ENCODE assay signal across 8 cellular contexts in the genomic region with DNA sequence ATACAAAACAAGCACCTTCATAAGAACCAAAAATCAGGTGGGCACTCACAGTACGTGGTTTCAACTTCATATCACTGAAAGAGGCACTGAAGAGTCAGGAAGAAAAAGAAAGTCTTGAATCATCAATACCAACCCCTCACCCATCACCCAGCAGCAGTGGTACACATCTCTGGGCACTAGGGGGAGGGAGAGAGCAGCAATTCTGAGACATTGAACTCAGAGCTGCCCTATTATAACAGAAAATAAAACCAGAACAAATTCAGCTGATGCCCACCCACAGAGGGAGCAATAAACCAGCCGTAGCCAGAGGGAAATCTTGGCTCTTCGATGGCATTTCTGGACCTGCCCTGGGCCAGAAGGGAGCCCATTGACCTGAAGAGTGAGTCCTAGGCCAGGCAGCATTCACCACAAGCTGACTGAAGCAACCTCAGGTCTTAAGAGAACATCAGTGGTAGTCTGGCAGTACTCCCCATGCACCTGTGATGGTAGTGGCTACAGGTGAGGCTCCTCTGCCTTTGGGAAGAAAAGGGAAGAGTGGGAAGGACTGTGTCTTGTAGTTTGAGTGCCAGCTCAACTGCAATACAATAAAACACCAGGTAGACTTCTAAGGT. TPM values are rescaled to one million over a fixed set of nuclear protein-coding genes. Genes with fewer than 3 reads are reported as not detected.
DNase-seq lines count a peak whose midpoint lies in the region; ATAC-seq, FAIRE-seq and TF ChIP-seq lines count a peak whose summit lies in the region.

No MANE protein-coding gene starts in this region.

- H3K79me1 ChIP-seq in IMR-90 (ENCODE audit: low read depth in 1 of 2, low read length in 2 of 2), result no peaks in the 10 kb centered on the region

- H3K27ac ChIP-seq in heart left ventricle, result no peak overlapping the region
- H3K27ac ChIP-seq in right cardiac atrium (ENCODE audit: low read length), result no peak overlapping the region
- H3K27ac ChIP-seq in IMR-90 (ENCODE audit: insufficient read depth, low read length), result no peak overlapping the region
- H3K27ac ChIP-seq in esophagus squamous epithelium, result no peak overlapping the region
- no peak overlapping the region for H3K27ac ChIP-seq in smooth muscle cell (ENCODE audit: low read depth)

- peak; percentile 91 for FAIRE-seq in H54 (lab: Jason Lieb, UNC)

- H3K56ac ChIP-seq in IMR-90 (ENCODE audit: extremely low read depth, insufficient read depth, low read length), result no peak overlapping the region

- H3K9me3 Mint-ChIP-seq in T-helper 2 cell treated with Interferon-gamma antibody and Interleukin-4, amounts not matched to agents 5 μg/mL and 100 μg/mL, for 36 hours, result no peaks in the 10 kb centered on the region

- DNase-seq in heart left ventricle (no peak), right cardiac atrium (no peak), H54 (ENCODE audit: insufficient read length, low spot score) (peak; percentile 35), IMR-90 (peak; percentile 47), esophagus squamous epithelium (lab: John Stamatoyannopoulos, UW) (no peak), smooth muscle cell (lab: John Stamatoyannopoulos, UW; ENCODE audit: unreplicated experiment) (no peak), activated gamma-delta T cell (lab: John Stamatoyannopoulos, UW) (no peak)
- DNase-seq in T-helper 2 cell treated with Interferon-gamma antibody and Interleukin-4, amounts not matched to agents 5 μg/mL and 100 μg/mL, for 36 hours (ENCODE audit: low spot score), result peak; percentile 26

- in situ Hi-C loops in IMR-90 (cut with MboI; ENCODE audit: low sequenced_read_pairs), result no loop called here

- H4K20me1 ChIP-seq in IMR-90 (ENCODE audit: insufficient read depth, low read length) (no peaks in the 10 kb centered on the region), smooth muscle cell (ENCODE audit: low read depth) (no peaks in the 10 kb centered on the region)

- H3K4ac ChIP-seq in IMR-90 (ENCODE audit: low read depth, low read length), result no peak overlapping the region

- dilution Hi-C loops in IMR-90 (cut with HindIII; ENCODE audit: low sequenced_read_pairs, unreplicated experiment), result no loop called here

- peak overlapping the region; percentile 28; the same call in 1 of the 2 replicates for H4K91ac ChIP-seq in IMR-90 (ENCODE audit: insufficient read depth, low read depth, low read length)

- peak in 9 of 12 donors; percentile 7 to 46 (median 31) for TF ChIP-seq CTCF in heart left ventricle (IDR thresholded peaks at IDR 0.05)
- TF ChIP-seq CTCF in IMR-90 (conservative IDR thresholded peaks at IDR 0.05; ENCODE audit: low read depth, low read length), result peak; percentile 84
- TF ChIP-seq CTCF in esophagus squamous epithelium (IDR thresholded peaks at IDR 0.05), result peak in 5 of 6 experiments; percentile 19 to 56 (median 33)
- TF ChIP-seq CTCF in smooth muscle cell (IDR thresholded peaks at IDR 0.05; ENCODE audit: borderline replicate concordance, insufficient read depth, poor library complexity, severe bottlenecking), result peak; percentile 15

- no peak overlapping the region for H3K14ac ChIP-seq in IMR-90 (replicated peaks; ENCODE audit: low read depth, low read length)

- peaks cover 2% of the 10 kb centered on the region for H3K4me1 Mint-ChIP-seq in T-helper 2 cell treated with Interferon-gamma antibody and Interleukin-4, amounts not matched to agents 5 μg/mL and 100 μg/mL, for 36 hours (ENCODE audit: low read depth)

- H3K9ac ChIP-seq in IMR-90 (ENCODE audit: low read depth, low read length), result no peak overlapping the region
- H3K9ac ChIP-seq in smooth muscle cell (ENCODE audit: low read depth), result no peak overlapping the region

- H2BK20ac ChIP-seq in IMR-90 (ENCODE audit: low read depth, low read length), result no peak overlapping the region

- H3K4me1 ChIP-seq in heart left ventricle (no peaks in the 10 kb centered on the region), right cardiac atrium (ENCODE audit: control insufficient read depth, insufficient read depth, low read length) (no peaks in the 10 kb centered on the region), IMR-90 (ENCODE audit: control insufficient read depth, insufficient read depth, low read length) (no peaks in the 10 kb centered on the region), esophagus squamous epithelium (no peaks in the 10 kb centered on the region), smooth muscle cell (ENCODE audit: low read depth) (no peaks in the 10 kb centered on the region)

- no peak overlapping the region for H2AK5ac ChIP-seq in IMR-90 (ENCODE audit: low read depth, low read length)

- H3K27me3 Mint-ChIP-seq in T-helper 2 cell treated with Interferon-gamma antibody and Interleukin-4, amounts not matched to agents 5 μg/mL and 100 μg/mL, for 36 hours (ENCODE audit: low read depth), result peaks cover 18% of the 10 kb centered on the region

- H2AFZ ChIP-seq in IMR-90 (replicated peaks; ENCODE audit: low read length, poor library complexity), result peak overlapping the region; percentile 77
- H2AFZ ChIP-seq in smooth muscle cell (ENCODE audit: low read depth), result no peak overlapping the region

- H4K8ac ChIP-seq in IMR-90 (ENCODE audit: low read depth in 2 of 2, low read length in 2 of 2), result no peak overlapping the region

- no peak overlapping the region for H2BK15ac ChIP-seq in IMR-90 (ENCODE audit: low read depth, low read length)

- H3F3A ChIP-seq in smooth muscle cell (ENCODE audit: low read depth), result no peaks in the 10 kb centered on the region

- CTCF ChIA-PET in IMR-90 (lab: Yijun Ruan, JAX), result interaction anchor here (0.6 to 2.3 kb wide), 19 partner anchors 9 to 1301 kb away, joined by 3 to 13 read pairs (median 4); a partner anchor contains a TSS

- H3K36me3 ChIP-seq in heart left ventricle (no peaks in the 10 kb centered on the region), IMR-90 (ENCODE audit: control insufficient read depth, insufficient read depth, low read length) (no peaks in the 10 kb centered on the region), esophagus squamous epithelium (no peaks in the 10 kb centered on the region), smooth muscle cell (ENCODE audit: low read depth) (no peaks in the 10 kb centered on the region)

- H3K18ac ChIP-seq in IMR-90 (ENCODE audit: low read depth, low read length), result no peak overlapping the region

- 28 to 33% (median 32%) methylated on average over 1 to 3 of the region's 3 CpGs for WGBS in heart left ventricle, 4 donors
- WGBS in right cardiac atrium, result 36% methylated on average over 3 of the region's 3 CpGs
- WGBS in IMR-90 (ENCODE audit: extremely low coverage in 2 of 2, insufficient read length in 1 of 2), 2 experiments, result no CpG with 5 or more reads among the region's 3 CpGs
- WGBS in esophagus squamous epithelium, 2 donors, result 52 to 66% methylated on average over 3 of the region's 3 CpGs
- 27% methylated on average over 3 of the region's 3 CpGs for WGBS in smooth muscle cell (ENCODE audit: low lambda C conversion rate)

- peak overlapping the region; percentile 59 for H3K4me2 ChIP-seq in IMR-90 (ENCODE audit: low read depth, low read length)
- H3K4me2 ChIP-seq in smooth muscle cell, result no peak overlapping the region

- H3K27me3 ChIP-seq in heart left ventricle (no peaks in the 10 kb centered on the region), right cardiac atrium (ENCODE audit: control insufficient read depth, insufficient read depth) (no peaks in the 10 kb centered on the region), IMR-90 (ENCODE audit: control insufficient read depth, insufficient read depth, low read length) (no peaks in the 10 kb centered on the region), esophagus squamous epithelium (no peaks in the 10 kb centered on the region), smooth muscle cell (ENCODE audit: low read depth) (no peaks in the 10 kb centered on the region)

- H3K23ac ChIP-seq in IMR-90 (ENCODE audit: low read depth, low read length), result no peak overlapping the region

- no peak overlapping the region for H2BK120ac ChIP-seq in IMR-90 (ENCODE audit: low read depth, low read length)

- no peaks in the 10 kb centered on the region for H3K79me2 ChIP-seq in smooth muscle cell (ENCODE audit: low read depth)

- no peak overlapping the region for H4K5ac ChIP-seq in IMR-90 (ENCODE audit: low read depth, low read length)

- no TSS peak for BruUV-seq in IMR-90 (replicated peaks; lab: Mats Ljungman, UMichigan)

- no peak overlapping the region for H3K4me3 Mint-ChIP-seq in T-helper 2 cell treated with Interferon-gamma antibody and Interleukin-4, amounts not matched to agents 5 μg/mL and 100 μg/mL, for 36 hours

- H2BK5ac ChIP-seq in IMR-90 (ENCODE audit: low read depth, low read length, poor library complexity, severe bottlenecking), result no peak overlapping the region

- no peaks in the 10 kb centered on the region for H3K36me3 Mint-ChIP-seq in T-helper 2 cell treated with Interferon-gamma antibody and Interleukin-4, amounts not matched to agents 5 μg/mL and 100 μg/mL, for 36 hours (ENCODE audit: low read depth)

- TF ChIP-seq POLR2A in heart left ventricle (IDR thresholded peaks at IDR 0.05) (no peak), H54 (IDR thresholded peaks at IDR 0.05; ENCODE audit: low read depth, low read length) (no peak), IMR-90 (IDR thresholded peaks at IDR 0.05; ENCODE audit: low read depth, low read length) (no peak), esophagus squamous epithelium (IDR thresholded peaks at IDR 0.05) (no peak)

- H3K9me1 ChIP-seq in IMR-90 (ENCODE audit: insufficient read depth, low read length), result no peaks in the 10 kb centered on the region

- ATAC-seq in heart left ventricle (no peak), right cardiac atrium (no peak), IMR-90 (ENCODE audit: low read depth) (peak; percentile 98)

- H3K9me3 ChIP-seq in heart left ventricle, result peaks cover 0 to 30% (median 12%) of the 10 kb centered on the region in 12 donors
- H3K9me3 ChIP-seq in right cardiac atrium (ENCODE audit: control insufficient read depth, low read length), result peaks cover 3% of the 10 kb centered on the region
- no peaks in the 10 kb centered on the region for H3K9me3 ChIP-seq in IMR-90 (ENCODE audit: control insufficient read depth, insufficient read depth, low read length)
- no peaks in the 10 kb centered on the region for H3K9me3 ChIP-seq in esophagus squamous epithelium
- no peaks in the 10 kb centered on the region for H3K9me3 ChIP-seq in smooth muscle cell (replicated peaks; ENCODE audit: low read depth)

- POLR2A ChIA-PET in IMR-90 (lab: Charles Lee; ENCODE audit: unreplicated experiment), result no interaction called here

- intact Hi-C loops in heart left ventricle (cut with DNase I), result no loop called here
- intact Hi-C loops in right cardiac atrium (cut with DNase I), result no loop called here
- intact Hi-C loops in IMR-90 (cut with micrococcal nuclease), result loop anchor here (1.0 to 5.0 kb wide), 3 partner anchors 91 to 1046 kb away; a partner anchor contains a TSS
- intact Hi-C loops in esophagus squamous epithelium (cut with DNase I), result no loop called here

- H3K27ac Mint-ChIP-seq in T-helper 2 cell treated with Interferon-gamma antibody and Interleukin-4, amounts not matched to agents 5 μg/mL and 100 μg/mL, for 36 hours, result no peak overlapping the region

- TF ChIP-seq RAD21 in IMR-90 (IDR thresholded peaks at IDR 0.05; ENCODE audit: low read length), result peak; percentile 69

- H3K4me3 ChIP-seq in heart left ventricle, result no peak overlapping the region
- H3K4me3 ChIP-seq in right cardiac atrium (ENCODE audit: low read length), result no peak overlapping the region
- H3K4me3 ChIP-seq in IMR-90 (ENCODE audit: insufficient read depth, low read depth, low read length), result no peak overlapping the region
- H3K4me3 ChIP-seq in esophagus squamous epithelium, result no peak overlapping the region
- no peak overlapping the region for H3K4me3 ChIP-seq in smooth muscle cell

- no peak overlapping the region for H2AK9ac ChIP-seq in IMR-90 (replicated peaks; ENCODE audit: low read depth, low read length, poor library complexity)

RNA-seq across cellular contexts. Expression of a gene that starts 42.2 kb away (rescaled TPM):
- total RNA-seq in heart left ventricle (under 1 TPM in 6 of 9 donors, not detected in 3; 0.07 to 0.35 (median 0.14) TPM), right cardiac atrium (1 to 10 TPM; 4.2 to 8.4 (median 5.0) TPM), IMR-90 (2012; rRNA removed) (not detected in 2 replicates), esophagus squamous epithelium (under 1 TPM; 0.13 to 0.57 (median 0.34) TPM), smooth muscle cell (not detected in 2 replicates)
- polyA plus RNA-seq in heart left ventricle (under 1 TPM; 0.06 to 0.11 TPM), right cardiac atrium (2.4 TPM), IMR-90 (2012; rRNA removed) (not detected in 2 replicates), smooth muscle cell (not detected in 2 replicates)
- not detected in 2 replicates for polyA plus RNA-seq in IMR-90 (2012; cell fraction: cytosol; rRNA removed)
- polyA plus RNA-seq in IMR-90 (2012; cell fraction: nucleus; rRNA removed; ENCODE audit: low replicate concordance), result not detected in 2 replicates

Comparison
In these comparisons a context has a peak if more than half of its experiments do, and no peak if none do; other contexts are left out.
1. DNase-seq: peak in H54 (single experiment), IMR-90 (single experiment) and T-helper 2 cell treated with Interferon-gamma antibody and Interleukin-4, amounts not matched to agents 5 μg/mL and 100 μg/mL, for 36 hours (single experiment); none in heart left ventricle (0 of 5), right cardiac atrium (0 of 3), esophagus squamous epithelium (single experiment), smooth muscle cell (single experiment) and activated gamma-delta T cell (single experiment).
2. CTCF ChIP-seq: peak in every context shown above with its lines; median percentile 84 in IMR-90; 33 in esophagus squamous epithelium; 31 in heart left ventricle; 15 in smooth muscle cell.